24 cellular contexts compared by ENCODE assay signal in genomic region chr9:81611664-81612063, GRCh38.
"Had no signal": no experiment of that assay in that cellular context is flagged by ENCODE, and none has a peak within 500 bp of the region (broad histone marks: within the 10 kb centered on the region; RNA-seq: fewer than 3 reads in every experiment).

No MANE protein-coding gene starts in this region.

- H2AFZ ChIP-seq: parathyroid adenoma had no signal

- H3K9me3 ChIP-seq: body of pancreas, left lung, spleen, tibial artery had no signal

- ATAC-seq: activated CD4-positive, CD25-positive, alpha-beta regulatory T cell treated with anti-CD3 and anti-CD28 coated beads, Interleukin-2, amount 50 U/mL, for 24 hours; activated CD8-positive, alpha-beta memory T cell treated with anti-CD3 and anti-CD28 coated beads, Interleukin-2, amount 10 ng/mL, durations not matched to agents 7 days and 5 days; activated naive CD8-positive, alpha-beta T cell treated with anti-CD3 and anti-CD28 coated beads, Interleukin-2, amount 50 U/mL, for 24 hours; body of pancreas; left lung; naive thymus-derived CD8-positive, alpha-beta T cell; sciatic nerve had no signal

- H3K4me1 ChIP-seq: body of pancreas, parathyroid adenoma had no signal

- H3K9ac ChIP-seq: parathyroid adenoma had no signal

- H3K36me3 ChIP-seq: cardiac muscle cell had no signal

- DNase-seq: activated CD4-positive, alpha-beta memory T cell treated with anti-CD3 and anti-CD28 coated beads, Interleukin-2, amount 10 ng/mL, durations not matched to agents 7 days and 5 days; activated CD4-positive, alpha-beta T cell treated with anti-CD3 and anti-CD28 coated beads, Interleukin-2, amount 10 ng/mL, durations not matched to agents 24 days and 14 days; activated CD8-positive, alpha-beta memory T cell treated with anti-CD3 and anti-CD28 coated beads, Interleukin-2, amount 10 ng/mL, durations not matched to agents 7 days and 5 days; activated effector memory CD4-positive, alpha-beta T cell treated with anti-CD3 and anti-CD28 coated beads, Interleukin-2, amount 50 U/mL, for 16 hours; activated naive CD4-positive, alpha-beta T cell treated with anti-CD3 and anti-CD28 coated beads, Interleukin-2, amount 10 ng/mL, durations not matched to agents 7 days and 5 days; activated naive CD8-positive, alpha-beta T cell treated with anti-CD3 and anti-CD28 coated beads, Interleukin-2, amount 50 U/mL, for 24 hours; activated T-cell treated with anti-CD3 and anti-CD28 coated beads for 4 hours; body of pancreas; effector CD4-positive, alpha-beta T cell; foreskin fibroblast; hippocampal formation; kidney glomerular epithelial cell; left lung; naive thymus-derived CD8-positive, alpha-beta T cell; spleen; stimulated activated CD4-positive, alpha-beta T cell treated with anti-CD3 and anti-CD28 coated beads, Interleukin-4, amount 100 ng/mL, for 1 hour; stimulated activated naive CD4-positive, alpha-beta T cell treated with Interleukin-2 at 50 U/mL for 16 hours; tibial artery had no signal

- H3K4me3 ChIP-seq: body of pancreas, cardiac muscle cell, left lung, lung, spleen, tibial artery had no signal

- H3K79me2 ChIP-seq: parathyroid adenoma had no signal

- H3K27me3 ChIP-seq: body of pancreas, left lung, spleen, tibial artery had no signal

- H3K27ac ChIP-seq: body of pancreas, cardiac muscle cell, left lung, parathyroid adenoma, VCaP had no signal
